30 cellular contexts compared by ENCODE assay signal in the genomic region with DNA sequence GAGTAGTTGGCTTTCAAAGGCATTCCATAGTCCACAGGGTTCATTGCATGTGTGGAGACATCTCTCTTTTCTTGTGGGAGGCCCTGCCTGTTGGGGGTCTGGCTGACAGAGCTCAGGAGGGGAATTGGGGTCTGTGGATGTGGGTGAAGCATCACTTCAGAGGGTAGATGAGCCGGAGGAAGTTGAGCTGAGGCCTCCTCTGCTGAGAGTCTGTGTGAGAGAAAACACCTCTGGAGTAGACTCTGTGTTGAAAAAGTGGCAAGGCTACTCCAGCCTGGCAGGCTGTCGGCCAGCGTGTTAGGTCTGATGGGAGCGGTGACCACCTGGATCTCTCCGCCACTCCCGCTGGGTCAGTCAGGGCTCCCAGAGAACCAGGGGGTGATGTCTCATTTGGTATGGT.
"Had no signal": no experiment of that assay in that cellular context is flagged by ENCODE, and none has a peak within 500 bp of the region (broad histone marks: within the 10 kb centered on the region; RNA-seq: fewer than 3 reads in every experiment).

No MANE protein-coding gene starts in this region.

- H3K9me3 ChIP-seq: esophagus muscularis mucosa, gastrocnemius medialis had no signal

- H3K27ac Mint-ChIP-seq: activated CD4-positive, alpha-beta T cell treated with anti-CD3 and anti-CD28 coated beads for 36 hours; activated CD8-positive, alpha-beta T cell treated with anti-CD3 and anti-CD28 coated beads, Interleukin-2, amount 10 ng/mL, durations not matched to agents 7 days and 5 days; activated naive CD8-positive, alpha-beta T cell; activated T-helper 17 cell treated with anti-CD3 and anti-CD28 coated beads, Interleukin-2, amount 50 U/mL, for 72 hours; dendritic cell treated with granulocyte-macrophage colony-stimulating factor and Interleukin-4, amounts not matched to agents 40 ng/mL and 50 ng/mL, for 4 days; effector memory CD8-positive, alpha-beta T cell; T-helper 17 cell; T-helper 2 cell treated with Interferon-gamma antibody and Interleukin-4, amounts not matched to agents 5 μg/mL and 100 μg/mL, for 36 hours had no signal

- H3K4me3 ChIP-seq: coronary artery, dorsolateral prefrontal cortex, esophagus muscularis mucosa, gastrocnemius medialis had no signal

- H3K4me1 Mint-ChIP-seq: activated T-helper 17 cell treated with anti-CD3 and anti-CD28 coated beads, Interleukin-2, amount 50 U/mL, for 72 hours; central memory CD8-positive, alpha-beta T cell; T-helper 17 cell had no signal

- H3K27me3 ChIP-seq: brain microvascular endothelial cell, esophagus muscularis mucosa, foreskin keratinocyte, gastrocnemius medialis had no signal

- H3K36me3 ChIP-seq: brain microvascular endothelial cell, esophagus muscularis mucosa, gastrocnemius medialis had no signal

- H3K9me3 Mint-ChIP-seq: activated T-cell treated with anti-CD3 and anti-CD28 coated beads, Interleukin-2, amount 50 U/mL, for 4 hours; activated T-helper 17 cell treated with anti-CD3 and anti-CD28 coated beads, Interleukin-2, amount 50 U/mL, for 72 hours; central memory CD8-positive, alpha-beta T cell; dendritic cell treated with granulocyte-macrophage colony-stimulating factor and Interleukin-4, amounts not matched to agents 40 ng/mL and 50 ng/mL, for 4 days had no signal

- ATAC-seq: activated CD4-positive, alpha-beta T cell treated with anti-CD3 and anti-CD28 coated beads for 36 hours; activated CD8-positive, alpha-beta T cell treated with anti-CD3 and anti-CD28 coated beads, Interleukin-2, amount 10 ng/mL, durations not matched to agents 7 days and 5 days; activated T-cell treated with anti-CD3 and anti-CD28 coated beads, Interleukin-2, amount 50 U/mL, for 4 hours; activated T-helper 17 cell treated with anti-CD3 and anti-CD28 coated beads, Interleukin-2, amount 50 U/mL, for 72 hours; effector memory CD8-positive, alpha-beta T cell; foreskin keratinocyte; gastrocnemius medialis; T-helper 17 cell had no signal

- H3K27ac ChIP-seq: brain microvascular endothelial cell, coronary artery, dorsolateral prefrontal cortex, esophagus muscularis mucosa, foreskin keratinocyte, gastrocnemius medialis had no signal

- H3K27me3 Mint-ChIP-seq: activated CD4-positive, alpha-beta T cell treated with anti-CD3 and anti-CD28 coated beads for 36 hours; activated naive CD8-positive, alpha-beta T cell; activated T-helper 17 cell treated with anti-CD3 and anti-CD28 coated beads, Interleukin-2, amount 50 U/mL, for 72 hours; dendritic cell treated with granulocyte-macrophage colony-stimulating factor and Interleukin-4, amounts not matched to agents 40 ng/mL and 50 ng/mL, for 4 days; T-helper 17 cell had no signal

- DNase-seq: activated CD4-positive, alpha-beta T cell treated with anti-CD3 and anti-CD28 coated beads for 36 hours; activated CD4-positive, alpha-beta T cell treated with anti-CD3 and anti-CD28 coated beads, Interleukin-2, amount 50 U/mL, for 1 hour; activated CD4-positive, alpha-beta T cell treated with anti-CD3 and anti-CD28 coated beads, Interleukin-2, amount 50 U/mL, for 48 hours; activated CD4-positive, CD25-positive, alpha-beta regulatory T cell; activated CD4-positive, CD25-positive, alpha-beta regulatory T cell treated with anti-CD3 and anti-CD28 coated beads, Interleukin-2, amount 50 U/mL, for 72 hours; activated CD8-positive, alpha-beta T cell treated with anti-CD3 and anti-CD28 coated beads, Interleukin-2, amount 10 ng/mL, durations not matched to agents 7 days and 5 days; activated effector memory CD4-positive, alpha-beta T cell treated with Interleukin-2 at 50 U/mL for 16 hours; activated gamma-delta T cell treated with Interleukin-2 at 50 U/mL for 16 hours; activated naive CD4-positive, alpha-beta T cell treated with anti-CD3 and anti-CD28 coated beads, Interleukin-2, amount 50 U/mL, for 16 hours; activated naive CD4-positive, alpha-beta T cell treated with Interleukin-2 at 50 U/mL for 16 hours; activated T-cell treated with anti-CD3 and anti-CD28 coated beads, Interleukin-2, amount 50 U/mL, for 4 hours; amniotic stem cell; anterior cingulate cortex; brain microvascular endothelial cell; dorsolateral prefrontal cortex; effector CD4-positive, alpha-beta T cell; effector memory CD8-positive, alpha-beta T cell; erythroblast; foreskin keratinocyte; gastrocnemius medialis; glutamatergic neuron; T-helper 1 cell; T-helper 17 cell had no signal

- H3K4me3 Mint-ChIP-seq: activated CD4-positive, alpha-beta T cell treated with anti-CD3 and anti-CD28 coated beads for 36 hours; activated CD8-positive, alpha-beta T cell treated with anti-CD3 and anti-CD28 coated beads, Interleukin-2, amount 10 ng/mL, durations not matched to agents 7 days and 5 days; activated naive CD8-positive, alpha-beta T cell; activated T-cell treated with anti-CD3 and anti-CD28 coated beads, Interleukin-2, amount 50 U/mL, for 4 hours; activated T-helper 17 cell treated with anti-CD3 and anti-CD28 coated beads, Interleukin-2, amount 50 U/mL, for 72 hours; central memory CD8-positive, alpha-beta T cell; dendritic cell treated with granulocyte-macrophage colony-stimulating factor and Interleukin-4, amounts not matched to agents 40 ng/mL and 50 ng/mL, for 4 days; effector memory CD8-positive, alpha-beta T cell; T-helper 17 cell; T-helper 2 cell treated with Interferon-gamma antibody and Interleukin-4, amounts not matched to agents 5 μg/mL and 100 μg/mL, for 36 hours had no signal

- H3K4me1 ChIP-seq: foreskin keratinocyte had no signal
